11 cellular contexts compared by ENCODE assay signal in genomic region chr17:2173005-2173404, GRCh38.
A peak's percentile ranks its signal among the peaks of the same experiment; 100 is the strongest.
DNase-seq lines count a peak whose midpoint lies in the region; TF ChIP-seq lines count a peak whose summit lies in the region.
"Had no signal": no experiment of that assay in that cellular context is flagged by ENCODE, and none has a peak within 500 bp of the region (broad histone marks: within the 10 kb centered on the region; RNA-seq: fewer than 3 reads in every experiment).

No MANE protein-coding gene starts in this region.

- H3K27me3 ChIP-seq in cardiac muscle cell (no peaks in the 10 kb centered on the region), prostate gland (replicated peaks; ENCODE audit: insufficient read depth) (no peaks in the 10 kb centered on the region), A673 (replicated peaks; ENCODE audit: insufficient read depth, low read depth, low read length, poor library complexity) (no peaks in the 10 kb centered on the region)

- no peak overlapping the region for H3K4me3 ChIP-seq in cardiac muscle cell
- no peak overlapping the region for H3K4me3 ChIP-seq in prostate gland
- no peak overlapping the region for H3K4me3 ChIP-seq in A673 (ENCODE audit: low read depth, low read length, poor library complexity, severe bottlenecking)

- WGBS in prostate gland, result 16% methylated on average over 1 of the region's 1 CpG

- H3K4me1 ChIP-seq in cardiac muscle cell (ENCODE audit: low read depth) (peaks cover 65% of the 10 kb centered on the region), prostate gland (replicated peaks) (peaks cover 20% of the 10 kb centered on the region), A673 (ENCODE audit: insufficient read depth, low read length, poor library complexity, severe bottlenecking) (peaks cover 11% of the 10 kb centered on the region)

- H3K9me3 ChIP-seq in cardiac muscle cell (ENCODE audit: low read depth) (no peaks in the 10 kb centered on the region), prostate gland (no peaks in the 10 kb centered on the region), A673 (ENCODE audit: low read depth, low read length, poor library complexity, severe bottlenecking) (no peaks in the 10 kb centered on the region)

- BruUV-seq in A673 (replicated peaks; lab: Mats Ljungman, UMichigan), result no TSS peak

- CTCF ChIA-PET in A673 (lab: Charles Lee), result interaction anchor here (0.6 kb wide), 1 partner anchor 42 kb away, joined by 4 read pairs; no protein-coding TSS in a partner anchor

- intact Hi-C loops in prostate gland (cut with DNase I), result loop anchor here (2.0 kb wide), 1 partner anchor 42 kb away; no protein-coding TSS in a partner anchor
- intact Hi-C loops in A673 (cut with micrococcal nuclease; ENCODE audit: unreplicated experiment), result no loop called here

- TF ChIP-seq CTCF in cardiac muscle cell (IDR thresholded peaks at IDR 0.05; ENCODE audit: low read depth, low read length) (no peak), prostate gland (IDR thresholded peaks at IDR 0.05) (no peak), A673 (conservative IDR thresholded peaks at IDR 0.05; ENCODE audit: low read depth, low read length) (no peak)

- H3K27ac ChIP-seq in angular gyrus (ENCODE audit: low read depth, low read length) (peak overlapping the region; percentile 76), cardiac muscle cell (peak overlapping the region; percentile 94), prostate gland (peak overlapping the region; percentile 71 to 79), A673 (ENCODE audit: low read depth, low read length, poor library complexity, severe bottlenecking) (no peak overlapping the region)

- POLR2A ChIA-PET in A673 (lab: Charles Lee; ENCODE audit: low non-redundant PET), result no interaction called here

- H3K36me3 ChIP-seq in cardiac muscle cell (peaks cover 4% of the 10 kb centered on the region), prostate gland (no peaks in the 10 kb centered on the region), A673 (ENCODE audit: insufficient read depth, low read length, poor library complexity, severe bottlenecking) (peaks cover 7% of the 10 kb centered on the region)

- no peak for TF ChIP-seq POLR2A in prostate gland (IDR thresholded peaks at IDR 0.05)

- DNase-seq in EH (ENCODE audit: low read depth) (peak; percentile 76), cardiac muscle cell (ENCODE audit: low read depth in 1 of 2, low spot score in 1 of 2) (peak; percentile 37 to 45), prostate gland (ENCODE audit: low spot score) (no peak), T1000 (lab: John Stamatoyannopoulos, UW) (no peak), A673 (ENCODE audit: low spot score) (no peak), NCI-H345 (lab: John Stamatoyannopoulos, UW) (no peak), activated gamma-delta T cell (lab: John Stamatoyannopoulos, UW) (no peak)
- DNase-seq: activated naive CD4-positive, alpha-beta T cell treated with anti-CD3 and anti-CD28 coated beads, Interleukin-2, amount 10 ng/mL, durations not matched to agents 7 days and 5 days; CD4-positive, alpha-beta T cell; stimulated activated CD4-positive, alpha-beta T cell treated with anti-CD3 and anti-CD28 coated beads, Interleukin-12 subunit alpha, Interleukin-12 subunit beta, amount 100 ng/mL, for 4 hours had no signal

Comparison
In these comparisons a context has a peak if more than half of its experiments do, and no peak if none do; other contexts are left out.
1. DNase-seq: peak in EH (single experiment) and cardiac muscle cell (2 of 2); none in prostate gland (single experiment), T1000 (single experiment), A673 (single experiment), NCI-H345 (single experiment) and activated gamma-delta T cell (single experiment).